1 cellular context compared by ENCODE assay signal in the genomic region with DNA sequence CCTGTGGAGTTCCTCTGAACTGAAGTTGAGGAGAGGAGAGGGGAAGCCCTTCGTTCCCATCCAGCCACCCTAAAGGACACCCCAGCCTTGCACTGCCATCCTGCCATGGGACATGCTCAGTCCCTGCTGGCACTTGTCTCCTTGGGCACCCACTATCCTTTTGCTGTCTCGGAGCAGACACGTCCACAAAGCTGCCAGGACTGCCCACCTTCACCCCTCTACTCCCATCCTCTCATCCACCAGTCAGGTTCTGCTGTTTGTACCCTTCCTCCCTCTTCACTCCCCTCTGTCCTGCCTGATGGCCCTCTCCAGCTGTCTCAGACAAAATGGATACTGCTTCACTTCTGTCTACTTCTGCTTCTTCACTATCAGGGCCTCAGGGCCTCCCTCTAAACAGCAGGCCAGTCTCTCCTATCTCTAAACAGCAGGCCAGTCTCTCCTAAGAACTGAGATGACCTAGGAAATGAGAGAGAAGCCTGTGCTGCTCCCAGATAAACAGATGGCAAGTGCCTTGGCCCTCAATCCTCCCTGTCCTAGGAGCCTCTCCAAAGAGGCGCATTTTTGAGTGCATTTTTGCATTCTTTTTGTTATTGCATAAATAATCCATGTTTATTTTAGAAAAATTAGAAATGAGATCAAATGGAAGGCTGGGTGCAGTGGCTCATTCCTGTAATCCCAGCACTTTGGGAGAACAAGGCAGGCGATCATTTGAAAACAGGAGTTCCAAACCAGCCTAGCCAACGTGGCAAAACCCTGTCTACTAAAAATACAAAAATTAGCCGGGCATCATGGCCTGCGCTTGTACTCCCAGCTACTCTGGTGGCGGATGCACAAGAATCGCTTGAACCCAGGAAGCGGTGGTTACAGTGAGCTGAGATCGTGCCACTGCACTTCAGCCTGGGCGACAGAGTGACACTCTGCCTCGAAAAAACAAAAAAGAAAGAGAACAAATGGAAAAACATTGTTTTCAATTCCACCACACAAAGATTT.
TF ChIP-seq lines count a peak whose summit lies in the region.

No MANE protein-coding gene starts in this region.

TF ChIP-seq in GM12878, 131 proteins besides CTCF, POLR2A, EP300 and RAD21:
- TF ChIP-seq POLR2AphosphoS5 (IDR thresholded peaks at IDR 0.05; ENCODE audit: low read length), result no peak
- TF ChIP-seq, protein P1, sequence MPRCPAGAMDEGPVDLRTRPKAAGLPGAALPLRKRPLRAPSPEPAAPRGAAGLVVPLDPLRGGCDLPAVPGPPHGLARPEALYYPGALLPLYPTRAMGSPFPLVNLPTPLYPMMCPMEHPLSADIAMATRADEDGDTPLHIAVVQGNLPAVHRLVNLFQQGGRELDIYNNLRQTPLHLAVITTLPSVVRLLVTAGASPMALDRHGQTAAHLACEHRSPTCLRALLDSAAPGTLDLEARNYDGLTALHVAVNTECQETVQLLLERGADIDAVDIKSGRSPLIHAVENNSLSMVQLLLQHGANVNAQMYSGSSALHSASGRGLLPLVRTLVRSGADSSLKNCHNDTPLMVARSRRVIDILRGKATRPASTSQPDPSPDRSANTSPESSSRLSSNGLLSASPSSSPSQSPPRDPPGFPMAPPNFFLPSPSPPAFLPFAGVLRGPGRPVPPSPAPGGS (IDR thresholded peaks at IDR 0.05; ENCODE audit: borderline replicate concordance, insufficient read depth, low read depth, low read length, poor library complexity, severe bottlenecking), result no peak
- TF ChIP-seq HDAC2 (IDR thresholded peaks at IDR 0.05), result no peak
- TF ChIP-seq NFIC (IDR thresholded peaks at IDR 0.05; ENCODE audit: low read depth, low read length), result no peak
- TF ChIP-seq HCFC1 (IDR thresholded peaks at IDR 0.05; ENCODE audit: low read length), result no peak
- TF ChIP-seq EGR1 (IDR thresholded peaks at IDR 0.05; ENCODE audit: borderline replicate concordance in 1 of 2, low read depth in 2 of 2, low read length in 2 of 2), result no peak
- TF ChIP-seq, protein P2, sequence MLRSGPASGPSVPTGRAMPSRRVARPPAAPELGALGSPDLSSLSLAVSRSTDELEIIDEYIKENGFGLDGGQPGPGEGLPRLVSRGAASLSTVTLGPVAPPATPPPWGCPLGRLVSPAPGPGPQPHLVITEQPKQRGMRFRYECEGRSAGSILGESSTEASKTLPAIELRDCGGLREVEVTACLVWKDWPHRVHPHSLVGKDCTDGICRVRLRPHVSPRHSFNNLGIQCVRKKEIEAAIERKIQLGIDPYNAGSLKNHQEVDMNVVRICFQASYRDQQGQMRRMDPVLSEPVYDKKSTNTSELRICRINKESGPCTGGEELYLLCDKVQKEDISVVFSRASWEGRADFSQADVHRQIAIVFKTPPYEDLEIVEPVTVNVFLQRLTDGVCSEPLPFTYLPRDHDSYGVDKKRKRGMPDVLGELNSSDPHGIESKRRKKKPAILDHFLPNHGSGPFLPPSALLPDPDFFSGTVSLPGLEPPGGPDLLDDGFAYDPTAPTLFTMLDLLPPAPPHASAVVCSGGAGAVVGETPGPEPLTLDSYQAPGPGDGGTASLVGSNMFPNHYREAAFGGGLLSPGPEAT (IDR thresholded peaks at IDR 0.05; ENCODE audit: low read depth), result no peak
- TF ChIP-seq MEF2A (IDR thresholded peaks at IDR 0.05; ENCODE audit: insufficient read depth, low read depth, low read length), result no peak
- TF ChIP-seq ATF7 (IDR thresholded peaks at IDR 0.05; ENCODE audit: low read depth), result no peak
- TF ChIP-seq, protein P3, sequence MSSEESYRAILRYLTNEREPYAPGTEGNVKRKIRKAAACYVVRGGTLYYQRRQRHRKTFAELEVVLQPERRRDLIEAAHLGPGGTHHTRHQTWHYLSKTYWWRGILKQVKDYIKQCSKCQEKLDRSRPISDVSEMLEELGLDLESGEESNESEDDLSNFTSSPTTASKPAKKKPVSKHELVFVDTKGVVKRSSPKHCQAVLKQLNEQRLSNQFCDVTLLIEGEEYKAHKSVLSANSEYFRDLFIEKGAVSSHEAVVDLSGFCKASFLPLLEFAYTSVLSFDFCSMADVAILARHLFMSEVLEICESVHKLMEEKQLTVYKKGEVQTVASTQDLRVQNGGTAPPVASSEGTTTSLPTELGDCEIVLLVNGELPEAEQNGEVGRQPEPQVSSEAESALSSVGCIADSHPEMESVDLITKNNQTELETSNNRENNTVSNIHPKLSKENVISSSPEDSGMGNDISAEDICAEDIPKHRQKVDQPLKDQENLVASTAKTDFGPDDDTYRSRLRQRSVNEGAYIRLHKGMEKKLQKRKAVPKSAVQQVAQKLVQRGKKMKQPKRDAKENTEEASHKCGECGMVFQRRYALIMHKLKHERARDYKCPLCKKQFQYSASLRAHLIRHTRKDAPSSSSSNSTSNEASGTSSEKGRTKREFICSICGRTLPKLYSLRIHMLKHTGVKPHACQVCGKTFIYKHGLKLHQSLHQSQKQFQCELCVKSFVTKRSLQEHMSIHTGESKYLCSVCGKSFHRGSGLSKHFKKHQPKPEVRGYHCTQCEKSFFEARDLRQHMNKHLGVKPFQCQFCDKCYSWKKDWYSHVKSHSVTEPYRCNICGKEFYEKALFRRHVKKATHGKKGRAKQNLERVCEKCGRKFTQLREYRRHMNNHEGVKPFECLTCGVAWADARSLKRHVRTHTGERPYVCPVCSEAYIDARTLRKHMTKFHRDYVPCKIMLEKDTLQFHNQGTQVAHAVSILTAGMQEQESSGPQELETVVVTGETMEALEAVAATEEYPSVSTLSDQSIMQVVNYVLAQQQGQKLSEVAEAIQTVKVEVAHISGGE (CRISPR knock-in tag; IDR thresholded peaks at IDR 0.05), result no peak
- no peak for TF ChIP-seq SP1 (IDR thresholded peaks at IDR 0.05; ENCODE audit: low read depth, low read length)
- TF ChIP-seq, protein P4, sequence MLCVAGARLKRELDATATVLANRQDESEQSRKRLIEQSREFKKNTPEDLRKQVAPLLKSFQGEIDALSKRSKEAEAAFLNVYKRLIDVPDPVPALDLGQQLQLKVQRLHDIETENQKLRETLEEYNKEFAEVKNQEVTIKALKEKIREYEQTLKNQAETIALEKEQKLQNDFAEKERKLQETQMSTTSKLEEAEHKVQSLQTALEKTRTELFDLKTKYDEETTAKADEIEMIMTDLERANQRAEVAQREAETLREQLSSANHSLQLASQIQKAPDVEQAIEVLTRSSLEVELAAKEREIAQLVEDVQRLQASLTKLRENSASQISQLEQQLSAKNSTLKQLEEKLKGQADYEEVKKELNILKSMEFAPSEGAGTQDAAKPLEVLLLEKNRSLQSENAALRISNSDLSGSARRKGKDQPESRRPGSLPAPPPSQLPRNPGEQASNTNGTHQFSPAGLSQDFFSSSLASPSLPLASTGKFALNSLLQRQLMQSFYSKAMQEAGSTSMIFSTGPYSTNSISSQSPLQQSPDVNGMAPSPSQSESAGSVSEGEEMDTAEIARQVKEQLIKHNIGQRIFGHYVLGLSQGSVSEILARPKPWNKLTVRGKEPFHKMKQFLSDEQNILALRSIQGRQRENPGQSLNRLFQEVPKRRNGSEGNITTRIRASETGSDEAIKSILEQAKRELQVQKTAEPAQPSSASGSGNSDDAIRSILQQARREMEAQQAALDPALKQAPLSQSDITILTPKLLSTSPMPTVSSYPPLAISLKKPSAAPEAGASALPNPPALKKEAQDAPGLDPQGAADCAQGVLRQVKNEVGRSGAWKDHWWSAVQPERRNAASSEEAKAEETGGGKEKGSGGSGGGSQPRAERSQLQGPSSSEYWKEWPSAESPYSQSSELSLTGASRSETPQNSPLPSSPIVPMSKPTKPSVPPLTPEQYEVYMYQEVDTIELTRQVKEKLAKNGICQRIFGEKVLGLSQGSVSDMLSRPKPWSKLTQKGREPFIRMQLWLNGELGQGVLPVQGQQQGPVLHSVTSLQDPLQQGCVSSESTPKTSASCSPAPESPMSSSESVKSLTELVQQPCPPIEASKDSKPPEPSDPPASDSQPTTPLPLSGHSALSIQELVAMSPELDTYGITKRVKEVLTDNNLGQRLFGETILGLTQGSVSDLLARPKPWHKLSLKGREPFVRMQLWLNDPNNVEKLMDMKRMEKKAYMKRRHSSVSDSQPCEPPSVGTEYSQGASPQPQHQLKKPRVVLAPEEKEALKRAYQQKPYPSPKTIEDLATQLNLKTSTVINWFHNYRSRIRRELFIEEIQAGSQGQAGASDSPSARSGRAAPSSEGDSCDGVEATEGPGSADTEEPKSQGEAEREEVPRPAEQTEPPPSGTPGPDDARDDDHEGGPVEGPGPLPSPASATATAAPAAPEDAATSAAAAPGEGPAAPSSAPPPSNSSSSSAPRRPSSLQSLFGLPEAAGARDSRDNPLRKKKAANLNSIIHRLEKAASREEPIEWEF (IDR thresholded peaks at IDR 0.05; ENCODE audit: insufficient replicate concordance, low read depth, low read length), result no peak
